ENCODE assay signal across 1 cellular context in the genomic region with DNA sequence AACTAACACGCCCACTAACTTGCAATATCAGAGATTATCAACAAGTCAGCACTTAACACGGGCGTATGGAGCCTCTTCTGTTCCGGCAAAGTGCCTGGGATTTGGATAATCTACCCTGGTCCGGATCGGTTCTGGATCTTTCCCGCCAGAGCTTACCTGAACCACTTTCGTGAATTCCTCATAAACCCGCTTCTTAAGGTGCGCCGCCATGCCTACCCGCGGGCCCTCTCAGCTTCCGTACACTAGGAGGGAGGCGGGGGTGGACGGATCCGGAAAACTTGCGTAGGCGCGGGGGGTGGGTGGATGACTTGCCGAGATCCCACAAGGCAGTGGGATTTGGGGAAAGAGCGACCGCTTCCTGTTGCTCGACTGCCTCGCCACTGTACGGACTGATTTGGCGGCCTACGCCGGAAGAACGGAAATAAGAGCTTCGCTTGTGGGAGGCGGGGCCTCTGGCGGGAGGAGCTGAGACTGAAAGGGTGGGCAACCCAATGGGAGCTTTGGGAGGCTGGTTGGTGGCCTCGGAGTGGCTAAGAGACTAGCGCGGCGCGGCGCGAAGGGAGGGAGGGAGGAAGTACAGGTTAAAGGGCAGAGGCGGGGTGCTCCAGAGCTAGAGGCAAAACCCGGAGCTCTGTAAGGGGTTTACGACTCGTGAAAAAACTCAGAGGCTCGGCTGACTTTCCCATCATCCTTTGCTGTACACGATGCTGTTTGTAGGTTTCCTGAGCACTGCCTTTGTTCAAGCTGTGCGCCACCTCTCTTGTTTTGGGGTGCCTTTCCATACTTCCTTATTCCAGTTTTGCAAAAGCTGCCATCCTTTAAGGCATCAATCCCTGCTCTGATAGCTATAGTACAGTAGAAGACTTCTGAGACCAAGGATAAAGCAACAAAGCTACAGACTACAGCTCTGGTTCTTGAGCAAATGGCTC.
TF ChIP-seq lines count a peak whose summit lies in the region.

INTS4 (minus strand) TSS at position 235 of the 929 bp plus-strand sequence; CDS start at position 210, 25 bp downstream.

TF ChIP-seq in HepG2, 621 proteins besides CTCF, POLR2A, EP300 and RAD21 (continued from another document and continues in another):
- TF ChIP-seq, protein P1, sequence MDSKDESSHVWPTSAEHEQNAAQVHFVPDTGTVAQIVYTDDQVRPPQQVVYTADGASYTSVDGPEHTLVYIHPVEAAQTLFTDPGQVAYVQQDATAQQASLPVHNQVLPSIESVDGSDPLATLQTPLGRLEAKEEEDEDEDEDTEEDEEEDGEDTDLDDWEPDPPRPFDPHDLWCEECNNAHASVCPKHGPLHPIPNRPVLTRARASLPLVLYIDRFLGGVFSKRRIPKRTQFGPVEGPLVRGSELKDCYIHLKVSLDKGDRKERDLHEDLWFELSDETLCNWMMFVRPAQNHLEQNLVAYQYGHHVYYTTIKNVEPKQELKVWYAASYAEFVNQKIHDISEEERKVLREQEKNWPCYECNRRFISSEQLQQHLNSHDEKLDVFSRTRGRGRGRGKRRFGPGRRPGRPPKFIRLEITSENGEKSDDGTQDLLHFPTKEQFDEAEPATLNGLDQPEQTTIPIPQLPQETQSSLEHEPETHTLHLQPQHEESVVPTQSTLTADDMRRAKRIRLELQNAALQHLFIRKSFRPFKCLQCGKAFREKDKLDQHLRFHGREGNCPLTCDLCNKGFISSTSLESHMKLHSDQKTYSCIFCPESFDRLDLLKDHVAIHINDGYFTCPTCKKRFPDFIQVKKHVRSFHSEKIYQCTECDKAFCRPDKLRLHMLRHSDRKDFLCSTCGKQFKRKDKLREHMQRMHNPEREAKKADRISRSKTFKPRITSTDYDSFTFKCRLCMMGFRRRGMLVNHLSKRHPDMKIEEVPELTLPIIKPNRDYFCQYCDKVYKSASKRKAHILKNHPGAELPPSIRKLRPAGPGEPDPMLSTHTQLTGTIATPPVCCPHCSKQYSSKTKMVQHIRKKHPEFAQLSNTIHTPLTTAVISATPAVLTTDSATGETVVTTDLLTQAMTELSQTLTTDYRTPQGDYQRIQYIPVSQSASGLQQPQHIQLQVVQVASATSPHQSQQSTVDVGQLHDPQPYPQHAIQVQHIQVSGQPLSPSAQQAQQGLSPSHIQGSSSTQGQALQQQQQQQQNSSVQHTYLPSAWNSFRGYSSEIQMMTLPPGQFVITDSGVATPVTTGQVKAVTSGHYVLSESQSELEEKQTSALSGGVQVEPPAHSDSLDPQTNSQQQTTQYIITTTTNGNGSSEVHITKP (CRISPR knock-in tag; IDR thresholded peaks at IDR 0.05; ENCODE audit: low read depth), result peak; percentile 91; the same call in 1 of the 2 replicates
- no peak for TF ChIP-seq ZNF629 (CRISPR knock-in tag; conservative IDR thresholded peaks at IDR 0.05)
- TF ChIP-seq ELF3 (CRISPR knock-in tag; IDR thresholded peaks at IDR 0.05), result peak; percentile 94
- TF ChIP-seq ZNF737 (CRISPR knock-in tag; IDR thresholded peaks at IDR 0.05; ENCODE audit: borderline replicate concordance), result no peak
- TF ChIP-seq SNAPC4 (CRISPR knock-in tag; IDR thresholded peaks at IDR 0.05), result no peak
- peak; percentile 91 for TF ChIP-seq ZSCAN9 (CRISPR knock-in tag; IDR thresholded peaks at IDR 0.05; ENCODE audit: borderline replicate concordance)
- peak; percentile 81 for TF ChIP-seq ERF (CRISPR knock-in tag; IDR thresholded peaks at IDR 0.05)
- no peak for TF ChIP-seq ZBTB33 (CRISPR knock-in tag; IDR thresholded peaks at IDR 0.05)
- TF ChIP-seq ARHGAP35 (CRISPR knock-in tag; IDR thresholded peaks at IDR 0.05; ENCODE audit: borderline replicate concordance), result no peak; the same call in 1 of the 2 replicates
- TF ChIP-seq JUN (CRISPR knock-in tag; IDR thresholded peaks at IDR 0.05), result no peak
- TF ChIP-seq ZNF773 (CRISPR knock-in tag; IDR thresholded peaks at IDR 0.05; ENCODE audit: borderline replicate concordance), result no peak
- TF ChIP-seq RFX3 (CRISPR knock-in tag; IDR thresholded peaks at IDR 0.05), result no peak
- no peak for TF ChIP-seq CREBL2 (CRISPR knock-in tag; IDR thresholded peaks at IDR 0.05; ENCODE audit: borderline replicate concordance)
- TF ChIP-seq ZNF33B (CRISPR knock-in tag; IDR thresholded peaks at IDR 0.05), result no peak; the same call in 1 of the 2 replicates
- no peak for TF ChIP-seq CBFB (CRISPR knock-in tag; IDR thresholded peaks at IDR 0.05)
- TF ChIP-seq, protein P2, sequence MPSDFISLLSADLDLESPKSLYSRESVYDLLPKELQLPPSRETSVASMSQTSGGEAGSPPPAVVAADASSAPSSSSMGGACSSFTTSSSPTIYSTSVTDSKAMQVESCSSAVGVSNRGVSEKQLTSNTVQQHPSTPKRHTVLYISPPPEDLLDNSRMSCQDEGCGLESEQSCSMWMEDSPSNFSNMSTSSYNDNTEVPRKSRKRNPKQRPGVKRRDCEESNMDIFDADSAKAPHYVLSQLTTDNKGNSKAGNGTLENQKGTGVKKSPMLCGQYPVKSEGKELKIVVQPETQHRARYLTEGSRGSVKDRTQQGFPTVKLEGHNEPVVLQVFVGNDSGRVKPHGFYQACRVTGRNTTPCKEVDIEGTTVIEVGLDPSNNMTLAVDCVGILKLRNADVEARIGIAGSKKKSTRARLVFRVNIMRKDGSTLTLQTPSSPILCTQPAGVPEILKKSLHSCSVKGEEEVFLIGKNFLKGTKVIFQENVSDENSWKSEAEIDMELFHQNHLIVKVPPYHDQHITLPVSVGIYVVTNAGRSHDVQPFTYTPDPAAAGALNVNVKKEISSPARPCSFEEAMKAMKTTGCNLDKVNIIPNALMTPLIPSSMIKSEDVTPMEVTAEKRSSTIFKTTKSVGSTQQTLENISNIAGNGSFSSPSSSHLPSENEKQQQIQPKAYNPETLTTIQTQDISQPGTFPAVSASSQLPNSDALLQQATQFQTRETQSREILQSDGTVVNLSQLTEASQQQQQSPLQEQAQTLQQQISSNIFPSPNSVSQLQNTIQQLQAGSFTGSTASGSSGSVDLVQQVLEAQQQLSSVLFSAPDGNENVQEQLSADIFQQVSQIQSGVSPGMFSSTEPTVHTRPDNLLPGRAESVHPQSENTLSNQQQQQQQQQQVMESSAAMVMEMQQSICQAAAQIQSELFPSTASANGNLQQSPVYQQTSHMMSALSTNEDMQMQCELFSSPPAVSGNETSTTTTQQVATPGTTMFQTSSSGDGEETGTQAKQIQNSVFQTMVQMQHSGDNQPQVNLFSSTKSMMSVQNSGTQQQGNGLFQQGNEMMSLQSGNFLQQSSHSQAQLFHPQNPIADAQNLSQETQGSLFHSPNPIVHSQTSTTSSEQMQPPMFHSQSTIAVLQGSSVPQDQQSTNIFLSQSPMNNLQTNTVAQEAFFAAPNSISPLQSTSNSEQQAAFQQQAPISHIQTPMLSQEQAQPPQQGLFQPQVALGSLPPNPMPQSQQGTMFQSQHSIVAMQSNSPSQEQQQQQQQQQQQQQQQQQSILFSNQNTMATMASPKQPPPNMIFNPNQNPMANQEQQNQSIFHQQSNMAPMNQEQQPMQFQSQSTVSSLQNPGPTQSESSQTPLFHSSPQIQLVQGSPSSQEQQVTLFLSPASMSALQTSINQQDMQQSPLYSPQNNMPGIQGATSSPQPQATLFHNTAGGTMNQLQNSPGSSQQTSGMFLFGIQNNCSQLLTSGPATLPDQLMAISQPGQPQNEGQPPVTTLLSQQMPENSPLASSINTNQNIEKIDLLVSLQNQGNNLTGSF (CRISPR knock-in tag; IDR thresholded peaks at IDR 0.05), result no peak
- 0 out of 2 replicates have a peak, but pooled peaks have one; percentile 35 for TF ChIP-seq CREB3 (CRISPR knock-in tag; IDR thresholded peaks at IDR 0.05)
- TF ChIP-seq HDAC1 (CRISPR knock-in tag; IDR thresholded peaks at IDR 0.05), result peak; percentile 88
- TF ChIP-seq SNRNP70 (IDR thresholded peaks at IDR 0.05; ENCODE audit: low read depth, low read length), result no peak
- TF ChIP-seq, protein P3, sequence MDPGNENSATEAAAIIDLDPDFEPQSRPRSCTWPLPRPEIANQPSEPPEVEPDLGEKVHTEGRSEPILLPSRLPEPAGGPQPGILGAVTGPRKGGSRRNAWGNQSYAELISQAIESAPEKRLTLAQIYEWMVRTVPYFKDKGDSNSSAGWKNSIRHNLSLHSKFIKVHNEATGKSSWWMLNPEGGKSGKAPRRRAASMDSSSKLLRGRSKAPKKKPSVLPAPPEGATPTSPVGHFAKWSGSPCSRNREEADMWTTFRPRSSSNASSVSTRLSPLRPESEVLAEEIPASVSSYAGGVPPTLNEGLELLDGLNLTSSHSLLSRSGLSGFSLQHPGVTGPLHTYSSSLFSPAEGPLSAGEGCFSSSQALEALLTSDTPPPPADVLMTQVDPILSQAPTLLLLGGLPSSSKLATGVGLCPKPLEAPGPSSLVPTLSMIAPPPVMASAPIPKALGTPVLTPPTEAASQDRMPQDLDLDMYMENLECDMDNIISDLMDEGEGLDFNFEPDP (CRISPR knock-in tag; conservative IDR thresholded peaks at IDR 0.05), result no peak
- TF ChIP-seq GFI1 (CRISPR knock-in tag; IDR thresholded peaks at IDR 0.05; ENCODE audit: borderline replicate concordance), result no peak; the same call in 1 of the 2 replicates
- TF ChIP-seq, protein P4, sequence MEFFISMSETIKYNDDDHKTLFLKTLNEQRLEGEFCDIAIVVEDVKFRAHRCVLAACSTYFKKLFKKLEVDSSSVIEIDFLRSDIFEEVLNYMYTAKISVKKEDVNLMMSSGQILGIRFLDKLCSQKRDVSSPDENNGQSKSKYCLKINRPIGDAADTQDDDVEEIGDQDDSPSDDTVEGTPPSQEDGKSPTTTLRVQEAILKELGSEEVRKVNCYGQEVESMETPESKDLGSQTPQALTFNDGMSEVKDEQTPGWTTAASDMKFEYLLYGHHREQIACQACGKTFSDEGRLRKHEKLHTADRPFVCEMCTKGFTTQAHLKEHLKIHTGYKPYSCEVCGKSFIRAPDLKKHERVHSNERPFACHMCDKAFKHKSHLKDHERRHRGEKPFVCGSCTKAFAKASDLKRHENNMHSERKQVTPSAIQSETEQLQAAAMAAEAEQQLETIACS (CRISPR knock-in tag; IDR thresholded peaks at IDR 0.05), result no peak
